8 cellular contexts compared by ENCODE assay signal in the genomic region with DNA sequence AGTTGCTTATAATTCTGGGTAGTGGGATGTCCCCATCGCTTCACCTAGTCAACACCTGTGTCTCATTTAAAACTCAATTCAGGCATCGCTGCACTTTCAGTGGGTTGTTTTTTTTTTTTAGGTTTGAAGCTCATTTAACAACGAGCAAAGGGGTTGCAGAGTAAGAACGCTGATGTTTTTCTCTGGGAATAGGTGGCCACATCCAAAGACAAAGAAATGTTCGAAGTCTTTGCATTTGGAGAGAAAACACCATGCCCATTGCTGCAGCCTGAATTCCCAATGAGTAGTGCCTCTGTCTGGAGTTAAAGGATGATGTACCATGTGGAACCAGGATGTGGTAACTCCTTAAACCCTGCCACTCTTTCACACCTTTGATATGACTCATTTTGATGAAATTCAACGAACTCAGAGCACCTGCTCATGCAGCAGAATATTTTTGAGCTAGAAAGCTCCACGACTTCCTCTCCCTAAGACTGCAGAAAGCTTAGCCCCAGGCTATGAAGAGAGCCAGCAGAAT. TPM values are rescaled to one million over a fixed set of nuclear protein-coding genes. Genes with fewer than 3 reads are reported as not detected.
A peak's percentile ranks its signal among the peaks of the same experiment; 100 is the strongest.
DNase-seq lines count a peak whose midpoint lies in the region; ATAC-seq and TF ChIP-seq lines count a peak whose summit lies in the region.

No MANE protein-coding gene starts in this region.

- no peaks in the 10 kb centered on the region for H3K27me3 Mint-ChIP-seq in Caco-2 (ENCODE audit: insufficient read depth, unreplicated experiment)

- CTCF ChIA-PET in Caco-2 (lab: Charles Lee) (interaction anchor here (0.7 to 2.4 kb wide), 3 partner anchors 20 to 179 kb away, joined by 3 to 18 read pairs (median 3); no protein-coding TSS in a partner anchor), SK-N-SH (lab: Yijun Ruan, JAX) (interaction anchor here (0.9 to 10.4 kb wide), 10 partner anchors 9 to 192 kb away, joined by 3 to 291 read pairs (median 13); no protein-coding TSS in a partner anchor)

- H3K4me1 ChIP-seq in Caco-2 (no peaks in the 10 kb centered on the region), sigmoid colon (no peaks in the 10 kb centered on the region), SK-N-SH (ENCODE audit: control insufficient read depth in 1 of 2, insufficient read depth in 2 of 2, low read depth in 1 of 2, low read length in 1 of 2) (no peaks in the 10 kb centered on the region)

- ATAC-seq in GM18498 (IDR thresholded peaks at IDR 0.05; ENCODE audit: unreplicated experiment), result peak; percentile 83
- ATAC-seq in GM21529 (IDR thresholded peaks at IDR 0.05; ENCODE audit: unreplicated experiment), result peak; percentile 73

- no peak overlapping the region for H3K9ac ChIP-seq in SK-N-SH

- no peak overlapping the region for H3K27ac Mint-ChIP-seq in Caco-2 (ENCODE audit: unreplicated experiment)

- WGBS in sigmoid colon, 2 donors, result 62 to 71% methylated on average over 7 of the region's 7 CpGs
- 56% methylated on average over 7 of the region's 7 CpGs for WGBS in SK-N-SH (ENCODE audit: low lambda C conversion rate)

- no peaks in the 10 kb centered on the region for H3K36me3 Mint-ChIP-seq in Caco-2 (ENCODE audit: insufficient read depth, unreplicated experiment)

- no peak for TF ChIP-seq CTCF in epithelial cell of proximal tubule (conservative IDR thresholded peaks at IDR 0.05; ENCODE audit: low read depth, low read length)
- TF ChIP-seq CTCF in Caco-2 (IDR thresholded peaks at IDR 0.05; ENCODE audit: insufficient read depth in 1 of 2, low read depth in 1 of 2, low read length in 1 of 2, severe bottlenecking in 1 of 2, unreplicated experiment in 1 of 2), result no peak
- no peak for TF ChIP-seq CTCF in sigmoid colon (IDR thresholded peaks at IDR 0.05)
- TF ChIP-seq CTCF in SK-N-SH (IDR thresholded peaks at IDR 0.05), result no peak

- POLR2A ChIA-PET in Caco-2 (lab: Charles Lee), result no interaction called here
- POLR2A ChIA-PET in SK-N-SH (lab: Yijun Ruan, JAX), result no interaction called here

- no peaks in the 10 kb centered on the region for H3K9me3 Mint-ChIP-seq in Caco-2 (ENCODE audit: unreplicated experiment)

- no peak for TF ChIP-seq POLR2A in sigmoid colon (IDR thresholded peaks at IDR 0.05)

- no TSS peak for BruUV-seq in Caco-2 (replicated peaks; lab: Mats Ljungman, UMichigan)

- TF ChIP-seq RAD21 in SK-N-SH (IDR thresholded peaks at IDR 0.05; ENCODE audit: low read length), result no peak

- H3K4me1 Mint-ChIP-seq in Caco-2 (ENCODE audit: low read depth, unreplicated experiment), result no peaks in the 10 kb centered on the region

- TF ChIP-seq EP300 in sigmoid colon (IDR thresholded peaks at IDR 0.05) (no peak), SK-N-SH (IDR thresholded peaks at IDR 0.05; ENCODE audit: borderline replicate concordance in 1 of 2, low read depth in 1 of 2, low read length in 1 of 2) (no peak)

- H3K4me3 ChIP-seq in epithelial cell of proximal tubule (ENCODE audit: low read depth, low read length) (no peak overlapping the region), Caco-2 (ENCODE audit: low read depth, low read length) (no peak overlapping the region), sigmoid colon (no peak overlapping the region), SK-N-SH (ENCODE audit: low read depth in 2 of 2, low read length in 1 of 2) (no peak overlapping the region)

- no peaks in the 10 kb centered on the region for H3F3A ChIP-seq in SK-N-SH (replicated peaks; ENCODE audit: insufficient read depth)

- no peaks in the 10 kb centered on the region for H3K9me3 ChIP-seq in Caco-2
- H3K9me3 ChIP-seq in sigmoid colon, result no peaks in the 10 kb centered on the region
- H3K9me3 ChIP-seq in SK-N-SH, result no peaks in the 10 kb centered on the region

- DNase-seq in HT-29 (ENCODE audit: low spot score) (peak; percentile 4), epithelial cell of proximal tubule (ENCODE audit: low read depth) (peak; percentile 25), Caco-2 (no peak), anterior cingulate cortex (lab: John Stamatoyannopoulos, UW) (no peak), sigmoid colon (no peak), SK-N-SH (no peak)

- H3K4me2 ChIP-seq in SK-N-SH, result no peak overlapping the region

- no peaks in the 10 kb centered on the region for H3K27me3 ChIP-seq in Caco-2 (replicated peaks; ENCODE audit: control insufficient read depth, insufficient read depth, low read length)
- no peaks in the 10 kb centered on the region for H3K27me3 ChIP-seq in sigmoid colon
- no peaks in the 10 kb centered on the region for H3K27me3 ChIP-seq in SK-N-SH (ENCODE audit: insufficient read depth)

- no peak overlapping the region for H2AFZ ChIP-seq in SK-N-SH (ENCODE audit: low read depth)

- no peaks in the 10 kb centered on the region for H4K20me1 ChIP-seq in SK-N-SH (ENCODE audit: insufficient read depth)

- intact Hi-C loops in Caco-2 (cut with micrococcal nuclease; ENCODE audit: unreplicated experiment) (no loop called here), sigmoid colon (cut with DNase I) (loop anchor here (5.0 kb wide), 1 partner anchor 355 kb away; no protein-coding TSS in a partner anchor)

- H3K9me2 ChIP-seq in SK-N-SH, result no peaks in the 10 kb centered on the region

- H3K4me3 Mint-ChIP-seq in Caco-2 (ENCODE audit: unreplicated experiment), result no peak overlapping the region

- no peaks in the 10 kb centered on the region for H3K79me2 ChIP-seq in SK-N-SH (ENCODE audit: insufficient read depth)

- no peaks in the 10 kb centered on the region for H3K36me3 ChIP-seq in Caco-2 (ENCODE audit: control insufficient read depth, insufficient read depth, low read length)
- no peaks in the 10 kb centered on the region for H3K36me3 ChIP-seq in sigmoid colon
- no peaks in the 10 kb centered on the region for H3K36me3 ChIP-seq in SK-N-SH (replicated peaks in 1 of 2; ENCODE audit: control insufficient read depth in 1 of 2, insufficient read depth in 2 of 2, low read length in 1 of 2)

- H3K27ac ChIP-seq in sigmoid colon (no peak overlapping the region), SK-N-SH (ENCODE audit: low read depth in 2 of 2, low read length in 1 of 2) (no peak overlapping the region)

TF ChIP-seq in SK-N-SH, 30 proteins besides CTCF, POLR2A, EP300 and RAD21:
- TF ChIP-seq FOXJ3 (CRISPR knock-in tag; IDR thresholded peaks at IDR 0.05) (no peak), NFIC (IDR thresholded peaks at IDR 0.05; ENCODE audit: borderline replicate concordance) (no peak), RCOR1 (IDR thresholded peaks at IDR 0.05; ENCODE audit: low read length) (no peak), ELF1 (IDR thresholded peaks at IDR 0.05) (no peak), GATA2 (CRISPR knock-in tag; IDR thresholded peaks at IDR 0.05) (no peak), RXRA (IDR thresholded peaks at IDR 0.05; ENCODE audit: borderline replicate concordance, low read depth) (no peak), TEAD4 (IDR thresholded peaks at IDR 0.05; ENCODE audit: borderline replicate concordance, insufficient read depth) (no peak), FOXM1 (IDR thresholded peaks at IDR 0.05; ENCODE audit: low read depth) (no peak), YY1 (IDR thresholded peaks at IDR 0.05; ENCODE audit: low read depth) (no peak), RFX5 (IDR thresholded peaks at IDR 0.05; ENCODE audit: low read length) (no peak)
- TF ChIP-seq, protein P1, sequence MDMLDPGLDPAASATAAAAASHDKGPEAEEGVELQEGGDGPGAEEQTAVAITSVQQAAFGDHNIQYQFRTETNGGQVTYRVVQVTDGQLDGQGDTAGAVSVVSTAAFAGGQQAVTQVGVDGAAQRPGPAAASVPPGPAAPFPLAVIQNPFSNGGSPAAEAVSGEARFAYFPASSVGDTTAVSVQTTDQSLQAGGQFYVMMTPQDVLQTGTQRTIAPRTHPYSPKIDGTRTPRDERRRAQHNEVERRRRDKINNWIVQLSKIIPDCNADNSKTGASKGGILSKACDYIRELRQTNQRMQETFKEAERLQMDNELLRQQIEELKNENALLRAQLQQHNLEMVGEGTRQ (IDR thresholded peaks at IDR 0.05; ENCODE audit: borderline replicate concordance, low read depth, low read length), result no peak
- TF ChIP-seq, protein P2, sequence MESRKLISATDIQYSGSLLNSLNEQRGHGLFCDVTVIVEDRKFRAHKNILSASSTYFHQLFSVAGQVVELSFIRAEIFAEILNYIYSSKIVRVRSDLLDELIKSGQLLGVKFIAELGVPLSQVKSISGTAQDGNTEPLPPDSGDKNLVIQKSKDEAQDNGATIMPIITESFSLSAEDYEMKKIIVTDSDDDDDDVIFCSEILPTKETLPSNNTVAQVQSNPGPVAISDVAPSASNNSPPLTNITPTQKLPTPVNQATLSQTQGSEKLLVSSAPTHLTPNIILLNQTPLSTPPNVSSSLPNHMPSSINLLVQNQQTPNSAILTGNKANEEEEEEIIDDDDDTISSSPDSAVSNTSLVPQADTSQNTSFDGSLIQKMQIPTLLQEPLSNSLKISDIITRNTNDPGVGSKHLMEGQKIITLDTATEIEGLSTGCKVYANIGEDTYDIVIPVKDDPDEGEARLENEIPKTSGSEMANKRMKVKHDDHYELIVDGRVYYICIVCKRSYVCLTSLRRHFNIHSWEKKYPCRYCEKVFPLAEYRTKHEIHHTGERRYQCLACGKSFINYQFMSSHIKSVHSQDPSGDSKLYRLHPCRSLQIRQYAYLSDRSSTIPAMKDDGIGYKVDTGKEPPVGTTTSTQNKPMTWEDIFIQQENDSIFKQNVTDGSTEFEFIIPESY (IDR thresholded peaks at IDR 0.05; ENCODE audit: borderline replicate concordance, low read depth), result no peak
TF ChIP-seq in SK-N-SH: peak in this region for 0.

RNA-seq across cellular contexts. Expression of a gene that starts 35.1 kb away (rescaled TPM):
- 1.0 and 1.3 TPM in 2 replicates for total RNA-seq in HT-29 (2014; rRNA removed; shearing (Covaris generic))
- total RNA-seq in epithelial cell of proximal tubule, result 0.94 TPM in 1 of 2 replicates, not detected in the other
- total RNA-seq in Caco-2 (2022), result 1.5 and 1.7 TPM in 2 replicates
- 1 to 10 TPM in 3 of 4 donors, not detected in 1; 1.6 to 5.0 (median 2.3) TPM for total RNA-seq in sigmoid colon
- polyA plus RNA-seq in sigmoid colon, result 10 to 100 TPM in 1 of 3 donors, 1 to 10 TPM in 2; 5.3 to 17.1 (median 6.0) TPM
- polyA plus RNA-seq in SK-N-SH (2012; rRNA removed), result not detected in 2 replicates
- polyA plus RNA-seq in SK-N-SH (2012; cell fraction: cytosol; rRNA removed), result not detected in 2 replicates
- polyA plus RNA-seq in SK-N-SH (2012; cell fraction: nucleus; rRNA removed), result not detected in 2 replicates

RNA-seq across cellular contexts. Expression of a gene that starts 59.4 kb away (rescaled TPM):
- total RNA-seq in HT-29 (2014; rRNA removed; shearing (Covaris generic)), result 15.5 and 16.0 TPM in 2 replicates
- total RNA-seq in epithelial cell of proximal tubule (16.6 and 33.4 TPM in 2 replicates), Caco-2 (2022) (95.7 TPM in 2 replicates), sigmoid colon (10 to 100 TPM; 54.9 to 90.0 (median 58.0) TPM)
- polyA plus RNA-seq in sigmoid colon (10 to 100 TPM; 24.5 to 46.8 (median 32.8) TPM), SK-N-SH (2012; rRNA removed) (21.1 and 22.3 TPM in 2 replicates)
- polyA plus RNA-seq in SK-N-SH (2012; cell fraction: cytosol; rRNA removed), result 21.9 and 22.5 TPM in 2 replicates
- polyA plus RNA-seq in SK-N-SH (2012; cell fraction: nucleus; rRNA removed), result 12.9 and 14.8 TPM in 2 replicates

Comparison
In these comparisons a context has a peak if more than half of its experiments do, and no peak if none do; other contexts are left out.
1. DNase-seq: peak in HT-29 (single experiment) and epithelial cell of proximal tubule (single experiment); none in Caco-2 (0 of 2), anterior cingulate cortex (0 of 58), sigmoid colon (single experiment) and SK-N-SH (single experiment).